ENCODE assay signal across 9 cellular contexts in the genomic region with DNA sequence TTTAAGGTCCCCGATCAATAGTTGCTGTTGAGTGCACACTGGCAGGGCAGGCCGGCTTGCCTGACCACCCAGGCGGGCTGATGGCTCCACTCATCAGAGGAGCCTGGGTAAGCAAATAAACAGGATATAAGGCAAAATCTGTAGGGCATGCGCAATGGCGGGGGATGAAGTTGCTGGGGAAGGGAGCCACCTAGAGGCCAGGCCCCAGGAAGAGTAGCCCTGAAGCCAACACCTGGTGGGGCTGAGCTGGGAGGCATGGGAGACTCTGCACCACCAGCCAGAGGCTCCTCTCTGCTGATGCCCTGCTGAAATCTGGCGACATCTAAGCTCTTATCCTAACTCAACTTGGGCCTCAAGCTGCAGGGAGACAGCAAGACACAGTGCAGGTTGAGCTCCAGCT.
DNase-seq lines count a peak whose midpoint lies in the region; ATAC-seq and TF ChIP-seq lines count a peak whose summit lies in the region.
"Had no signal": no experiment of that assay in that cellular context is flagged by ENCODE, and none has a peak within 500 bp of the region (broad histone marks: within the 10 kb centered on the region; RNA-seq: fewer than 3 reads in every experiment).

No MANE protein-coding gene starts in this region.

- no peaks in the 10 kb centered on the region for H3K9me3 Mint-ChIP-seq in activated CD4-positive, alpha-beta memory T cell treated with anti-CD3 and anti-CD28 coated beads, Interleukin-2, amount 10 ng/mL, durations not matched to agents 7 days and 5 days

- H3K9me3 ChIP-seq in AG04450 (ENCODE audit: control insufficient read depth, insufficient read depth, low read length): no peaks in the 10 kb centered on the region

- CTCF ChIA-PET in AG04450 (lab: Charles Lee): interaction anchor here (0.8 to 0.9 kb wide), 2 partner anchors 13 to 1528 kb away, joined by 3 read pairs; no protein-coding TSS in a partner anchor
- CTCF ChIA-PET in activated CD4-positive, alpha-beta memory T cell treated with anti-CD3 and anti-CD28 coated beads, Interleukin-2, amount 10 ng/mL, durations not matched to agents 7 days and 5 days (lab: Charles Lee): interaction anchor here (0.9 to 1.4 kb wide), 2 partner anchors 13 to 29 kb away, joined by 3 to 4 read pairs; no protein-coding TSS in a partner anchor

- H3K4me1 Mint-ChIP-seq in activated CD4-positive, alpha-beta memory T cell treated with anti-CD3 and anti-CD28 coated beads, Interleukin-2, amount 10 ng/mL, durations not matched to agents 7 days and 5 days: peaks cover 9% of the 10 kb centered on the region

- no peak overlapping the region for H3K4me3 ChIP-seq in AG04450 (ENCODE audit: low read depth, low read length)

- H3K27me3 Mint-ChIP-seq in activated CD4-positive, alpha-beta memory T cell treated with anti-CD3 and anti-CD28 coated beads, Interleukin-2, amount 10 ng/mL, durations not matched to agents 7 days and 5 days: peaks cover 20% of the 10 kb centered on the region

- no peak overlapping the region for H3K27ac Mint-ChIP-seq in activated CD4-positive, alpha-beta memory T cell treated with anti-CD3 and anti-CD28 coated beads, Interleukin-2, amount 10 ng/mL, durations not matched to agents 7 days and 5 days

- H3K27ac ChIP-seq in AG04450 (ENCODE audit: low read depth, low read length): no peak overlapping the region

- no peak for ATAC-seq in GM21737 (IDR thresholded peaks at IDR 0.05; ENCODE audit: unreplicated experiment)
- no peak for ATAC-seq in GM19397 (IDR thresholded peaks at IDR 0.05; ENCODE audit: unreplicated experiment)
- no peak for ATAC-seq in GM19035 (IDR thresholded peaks at IDR 0.05; ENCODE audit: unreplicated experiment)

- H3K4me3 Mint-ChIP-seq in activated CD4-positive, alpha-beta memory T cell treated with anti-CD3 and anti-CD28 coated beads, Interleukin-2, amount 10 ng/mL, durations not matched to agents 7 days and 5 days: no peak overlapping the region

- H3K36me3 Mint-ChIP-seq in activated CD4-positive, alpha-beta memory T cell treated with anti-CD3 and anti-CD28 coated beads, Interleukin-2, amount 10 ng/mL, durations not matched to agents 7 days and 5 days (ENCODE audit: low read depth): no peaks in the 10 kb centered on the region

- TF ChIP-seq CTCF in AG04450 (IDR thresholded peaks at IDR 0.05; ENCODE audit: low read depth, low read length): peak; percentile 28

- peaks cover 12% of the 10 kb centered on the region for H3K27me3 ChIP-seq in AG04450 (ENCODE audit: control insufficient read depth, insufficient read depth, low read length)

- POLR2A ChIA-PET in AG04450 (lab: Yijun Ruan, JAX): no interaction called here
- POLR2A ChIA-PET in activated CD4-positive, alpha-beta memory T cell treated with anti-CD3 and anti-CD28 coated beads, Interleukin-2, amount 10 ng/mL, durations not matched to agents 7 days and 5 days (lab: Charles Lee): no interaction called here

- no peak for DNase-seq in AG04450 (ENCODE audit: low read depth, low spot score)
- peak; percentile 78 for DNase-seq in H4 (ENCODE audit: low spot score)
- peak; percentile 24 for DNase-seq in activated CD4-positive, alpha-beta memory T cell treated with anti-CD3 and anti-CD28 coated beads, Interleukin-2, amount 10 ng/mL, durations not matched to agents 7 days and 5 days
- peak; percentile 97 for DNase-seq in iPS-NIHi7 (ENCODE audit: extremely low spot score)
- no peak for DNase-seq in C1 segment of cervical spinal cord (lab: John Stamatoyannopoulos, UW)
- DNase-seq: stimulated activated CD4-positive, alpha-beta T cell treated with anti-CD3 and anti-CD28 coated beads, Interleukin-12 subunit alpha, Interleukin-12 subunit beta, amount 100 ng/mL, for 4 hours had no signal

Comparison
In these comparisons a context has a peak if more than half of its experiments do, and no peak if none do; other contexts are left out.
1. DNase-seq: peak in H4 (single experiment), activated CD4-positive, alpha-beta memory T cell treated with anti-CD3 and anti-CD28 coated beads, Interleukin-2, amount 10 ng/mL, durations not matched to agents 7 days and 5 days (single experiment) and iPS-NIHi7 (single experiment); none in AG04450 (single experiment) and C1 segment of cervical spinal cord (0 of 14).